Comparison of ENCODE assay signal across 1 cellular context in genomic region chrX:70032797-70033196, GRCh38.
TF ChIP-seq lines count a peak whose summit lies in the region.

No MANE protein-coding gene starts in this region.

TF ChIP-seq in IMR-90, 13 proteins besides CTCF, POLR2A, EP300 and RAD21 (continued from another document):
- TF ChIP-seq, protein P1, sequence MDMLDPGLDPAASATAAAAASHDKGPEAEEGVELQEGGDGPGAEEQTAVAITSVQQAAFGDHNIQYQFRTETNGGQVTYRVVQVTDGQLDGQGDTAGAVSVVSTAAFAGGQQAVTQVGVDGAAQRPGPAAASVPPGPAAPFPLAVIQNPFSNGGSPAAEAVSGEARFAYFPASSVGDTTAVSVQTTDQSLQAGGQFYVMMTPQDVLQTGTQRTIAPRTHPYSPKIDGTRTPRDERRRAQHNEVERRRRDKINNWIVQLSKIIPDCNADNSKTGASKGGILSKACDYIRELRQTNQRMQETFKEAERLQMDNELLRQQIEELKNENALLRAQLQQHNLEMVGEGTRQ (IDR thresholded peaks at IDR 0.05; ENCODE audit: low read depth, low read length) = no peak
- no peak for TF ChIP-seq NFE2L2 (IDR thresholded peaks at IDR 0.05; ENCODE audit: low read depth, low read length)
- TF ChIP-seq CHD1 (IDR thresholded peaks at IDR 0.05; ENCODE audit: low read depth, low read length) = no peak
